In genomic region chr6:47241742-47242482, GRCh38 we compare ENCODE assay signal across 9 cellular contexts.
A peak's percentile ranks its signal among the peaks of the same experiment; 100 is the strongest.
DNase-seq lines count a peak whose midpoint lies in the region; ATAC-seq and TF ChIP-seq lines count a peak whose summit lies in the region.
"Had no signal": no experiment of that assay in that cellular context is flagged by ENCODE, and none has a peak within 500 bp of the region (broad histone marks: within the 10 kb centered on the region; RNA-seq: fewer than 3 reads in every experiment).

No MANE protein-coding gene starts in this region.

- H3K27me3 Mint-ChIP-seq in H9 (ENCODE audit: low read depth) (no peaks in the 10 kb centered on the region), endothelial cell (ENCODE audit: unreplicated experiment) (no peaks in the 10 kb centered on the region)
- no peaks in the 10 kb centered on the region for H3K27me3 Mint-ChIP-seq in stimulated activated memory B cell treated with anti-CD40 and anti-IgM and Interleukin-4, amounts not matched to agents 10 μg/mL and 1 μg/mL and 100 μg/mL, for 72 hours

- no peak overlapping the region for H3K4ac ChIP-seq in H9 (ENCODE audit: low read depth, low read length)

- no peak overlapping the region for H2BK20ac ChIP-seq in H9 (ENCODE audit: low read depth, low read length, poor library complexity, severe bottlenecking)

- H3K18ac ChIP-seq in H9 (ENCODE audit: insufficient read length, low read depth, low read length): no peak overlapping the region

- H2BK120ac ChIP-seq in H9 (ENCODE audit: low read depth, low read length, poor library complexity, severe bottlenecking): no peak overlapping the region

- peak overlapping the region; percentile 76 for H2AK5ac ChIP-seq in H9 (ENCODE audit: insufficient read length, low read length)

- no peak overlapping the region for H3K23ac ChIP-seq in H9 (ENCODE audit: insufficient read length, low read depth, low read length)

- TF ChIP-seq CTCF in H9 (conservative IDR thresholded peaks at IDR 0.05): no peak
- no peak for TF ChIP-seq CTCF in OCI-LY3 (IDR thresholded peaks at IDR 0.05; ENCODE audit: low read depth, low read length)
- TF ChIP-seq CTCF in foreskin keratinocyte (conservative IDR thresholded peaks at IDR 0.05): no peak
- TF ChIP-seq CTCF in endothelial cell (IDR thresholded peaks at IDR 0.05; ENCODE audit: unreplicated experiment): no peak

- no peak overlapping the region for H4K91ac ChIP-seq in H9 (ENCODE audit: insufficient read length, low read depth, low read length)

- peak overlapping the region in 1 of 3 experiments; percentile 94; a peak in 2 of 7 replicates for H3K27ac Mint-ChIP-seq in H9
- peak overlapping the region; percentile 67 for H3K27ac Mint-ChIP-seq in stimulated activated memory B cell treated with anti-CD40 and anti-IgM and Interleukin-4, amounts not matched to agents 10 μg/mL and 1 μg/mL and 100 μg/mL, for 72 hours
- H3K27ac Mint-ChIP-seq in endothelial cell (ENCODE audit: unreplicated experiment): no peak overlapping the region

- no peaks in the 10 kb centered on the region for H3K23me2 ChIP-seq in H9 (ENCODE audit: insufficient read length, low read depth, low read length, poor library complexity, severe bottlenecking)

- H3K14ac ChIP-seq in H9 (ENCODE audit: insufficient read depth, low read length): no peak overlapping the region

- no peak for ATAC-seq in foreskin keratinocyte
- no peak for ATAC-seq in stimulated activated memory B cell treated with anti-CD40 and anti-IgM and Interleukin-4, amounts not matched to agents 10 μg/mL and 1 μg/mL and 100 μg/mL, for 72 hours
- ATAC-seq in GM21737 (IDR thresholded peaks at IDR 0.05; ENCODE audit: unreplicated experiment): no peak
- ATAC-seq in GM18867 (IDR thresholded peaks at IDR 0.05; ENCODE audit: unreplicated experiment): no peak

- H4K20me1 ChIP-seq in H9 (ENCODE audit: control insufficient read depth, insufficient read depth, insufficient read length) (no peaks in the 10 kb centered on the region), OCI-LY3 (ENCODE audit: insufficient read depth, low read length) (no peaks in the 10 kb centered on the region)

- no peak for DNase-seq in H9
- no peak for DNase-seq in foreskin keratinocyte
- no peak for DNase-seq in endothelial cell (ENCODE audit: low spot score)

- peaks cover 24 to 25% of the 10 kb centered on the region in 2 experiments for H3K4me1 Mint-ChIP-seq in H9
- peaks cover 31% of the 10 kb centered on the region for H3K4me1 Mint-ChIP-seq in stimulated activated memory B cell treated with anti-CD40 and anti-IgM and Interleukin-4, amounts not matched to agents 10 μg/mL and 1 μg/mL and 100 μg/mL, for 72 hours
- H3K4me1 Mint-ChIP-seq in endothelial cell (ENCODE audit: unreplicated experiment): peaks cover 19% of the 10 kb centered on the region

- H3K27ac ChIP-seq in H9 (ENCODE audit: insufficient read length, low read depth, low read length) (no peak overlapping the region), OCI-LY3 (ENCODE audit: low read length) (peak overlapping the region; percentile 39), foreskin keratinocyte (peak overlapping the region; percentile 2)
- H3K27ac ChIP-seq: neutrophil, SJSA1 had no signal

- H3K4me1 ChIP-seq in H9 (ENCODE audit: insufficient read depth, low read length): no peaks in the 10 kb centered on the region
- peaks cover 36% of the 10 kb centered on the region for H3K4me1 ChIP-seq in OCI-LY3 (ENCODE audit: low read length)
- peaks cover 20% of the 10 kb centered on the region for H3K4me1 ChIP-seq in foreskin keratinocyte

- no peaks in the 10 kb centered on the region for H3K36me3 ChIP-seq in OCI-LY3 (replicated peaks; ENCODE audit: low read depth, low read length)
- H3K36me3 ChIP-seq: neutrophil, SJSA1 had no signal

- peaks cover 13 to 23% (median 19%) of the 10 kb centered on the region in 3 experiments for H3K36me3 Mint-ChIP-seq in H9 (ENCODE audit: insufficient read depth in 1 of 3, low read depth in 3 of 3)
- H3K36me3 Mint-ChIP-seq in stimulated activated memory B cell treated with anti-CD40 and anti-IgM and Interleukin-4, amounts not matched to agents 10 μg/mL and 1 μg/mL and 100 μg/mL, for 72 hours: no peaks in the 10 kb centered on the region
- no peaks in the 10 kb centered on the region for H3K36me3 Mint-ChIP-seq in endothelial cell (ENCODE audit: low read depth, unreplicated experiment)

- H3K79me2 ChIP-seq in H9 (ENCODE audit: insufficient read depth, low read length): peaks cover 4% of the 10 kb centered on the region; the same call in 1 of the 2 replicates
- peaks cover 6% of the 10 kb centered on the region for H3K79me2 ChIP-seq in OCI-LY3 (ENCODE audit: low read length)

- no peak overlapping the region for H2BK5ac ChIP-seq in H9 (ENCODE audit: insufficient read length, low read length)

- peak overlapping the region; percentile 64 for H3K4me3 ChIP-seq in OCI-LY3 (ENCODE audit: low read length)
- H3K4me3 ChIP-seq: SJSA1 had no signal

- H3K27me3 ChIP-seq in H9 (ENCODE audit: insufficient read depth, low read length) (no peaks in the 10 kb centered on the region), OCI-LY3 (ENCODE audit: low read depth, low read length) (no peaks in the 10 kb centered on the region), foreskin keratinocyte (no peaks in the 10 kb centered on the region)
- H3K27me3 ChIP-seq: neutrophil, SJSA1 had no signal

- no peak overlapping the region for H4K5ac ChIP-seq in H9 (ENCODE audit: insufficient read length, low read depth, low read length)

- H3K4me3 Mint-ChIP-seq in H9 (no peak overlapping the region), endothelial cell (ENCODE audit: unreplicated experiment) (no peak overlapping the region)
- no peak overlapping the region for H3K4me3 Mint-ChIP-seq in stimulated activated memory B cell treated with anti-CD40 and anti-IgM and Interleukin-4, amounts not matched to agents 10 μg/mL and 1 μg/mL and 100 μg/mL, for 72 hours

- no peak overlapping the region for H2BK15ac ChIP-seq in H9 (ENCODE audit: low read depth, low read length)

- H3K9me3 Mint-ChIP-seq in H9 (peaks cover 0 to 3% of the 10 kb centered on the region in 2 experiments; a peak in 1 of 5 replicates), endothelial cell (ENCODE audit: unreplicated experiment) (no peaks in the 10 kb centered on the region)
- no peaks in the 10 kb centered on the region for H3K9me3 Mint-ChIP-seq in stimulated activated memory B cell treated with anti-CD40 and anti-IgM and Interleukin-4, amounts not matched to agents 10 μg/mL and 1 μg/mL and 100 μg/mL, for 72 hours

- no peak overlapping the region for H2BK12ac ChIP-seq in H9 (ENCODE audit: insufficient read length, low read depth, low read length)

- H2AFZ ChIP-seq in H9 (ENCODE audit: low read length) (no peak overlapping the region), OCI-LY3 (ENCODE audit: low read depth, low read length) (peak overlapping the region; percentile 44)

- H3T11ph ChIP-seq in H9 (ENCODE audit: low read length): no peak overlapping the region

- no CpG with 5 or more reads among the region's 4 CpGs for WGBS in H9 (ENCODE audit: extremely low coverage, insufficient read length, low lambda C conversion rate)

- H3K9ac ChIP-seq in H9 (ENCODE audit: extremely low read depth, insufficient read length, low read length): no peak overlapping the region
- H3K9ac ChIP-seq in OCI-LY3 (ENCODE audit: low read length): peak overlapping the region; percentile 54

- no peaks in the 10 kb centered on the region for H3K79me1 ChIP-seq in H9 (ENCODE audit: insufficient read depth, low read depth, low read length, poor library complexity, severe bottlenecking)

- no peak overlapping the region for H3K4me2 ChIP-seq in H9 (ENCODE audit: insufficient read depth, insufficient read length, low read length)
- peak overlapping the region; percentile 85 for H3K4me2 ChIP-seq in OCI-LY3 (ENCODE audit: low read length)

- no peak overlapping the region for H3K56ac ChIP-seq in H9 (ENCODE audit: insufficient read length, low read depth, low read length)

- H3K9me3 ChIP-seq in H9 (ENCODE audit: control insufficient read depth, low read depth, low read length) (no peaks in the 10 kb centered on the region), OCI-LY3 (ENCODE audit: insufficient read depth, low read length) (no peaks in the 10 kb centered on the region)
- H3K9me3 ChIP-seq: neutrophil, SJSA1 had no signal

- no peak overlapping the region for H4K8ac ChIP-seq in H9 (replicated peaks; ENCODE audit: insufficient read length, low read depth, low read length)
